21 cellular contexts compared by ENCODE assay signal in genomic region chr4:4216668-4217067, GRCh38. TPM values are rescaled to one million over a fixed set of nuclear protein-coding genes. Genes with fewer than 3 reads are reported as not detected.
A peak's percentile ranks its signal among the peaks of the same experiment; 100 is the strongest.
DNase-seq lines count a peak whose midpoint lies in the region; ATAC-seq and TF ChIP-seq lines count a peak whose summit lies in the region.
"Had no signal": no experiment of that assay in that cellular context is flagged by ENCODE, and none has a peak within 500 bp of the region (broad histone marks: within the 10 kb centered on the region; RNA-seq: fewer than 3 reads in every experiment).

No MANE protein-coding gene starts in this region.

- TF ChIP-seq POLR2A in breast epithelium (IDR thresholded peaks at IDR 0.05): no peak
- TF ChIP-seq POLR2A in esophagus muscularis mucosa (IDR thresholded peaks at IDR 0.05; ENCODE audit: low read depth): no peak

- H3K36me3 ChIP-seq in breast epithelium: no peaks in the 10 kb centered on the region
- no peaks in the 10 kb centered on the region for H3K36me3 ChIP-seq in esophagus muscularis mucosa
- H3K36me3 ChIP-seq: Peyer's patch, stomach had no signal

- no peaks in the 10 kb centered on the region for H3K27me3 Mint-ChIP-seq in MCF 10A (ENCODE audit: insufficient read depth, unreplicated experiment)

- H3K4me3 Mint-ChIP-seq in MCF 10A (ENCODE audit: unreplicated experiment): no peak overlapping the region

- H3K4me3 ChIP-seq in breast epithelium (no peak overlapping the region), esophagus muscularis mucosa (no peak overlapping the region)
- H3K4me3 ChIP-seq: Peyer's patch, stomach had no signal

- DNase-seq in MCF 10A (ENCODE audit: unreplicated experiment) (peak; percentile 69), breast epithelium (ENCODE audit: low spot score in 2 of 2) (no peak), RWPE1 (ENCODE audit: low spot score) (peak; percentile 6), esophagus muscularis mucosa (ENCODE audit: extremely low spot score) (peak; percentile 77), NOMO-1 treated with DMSO at 0.1 percent for 48 hours (lab: John Stamatoyannopoulos, UW; ENCODE audit: unreplicated experiment) (no peak), activated T-cell treated with anti-CD3 and anti-CD28 coated beads for 4 hours (no peak)
- DNase-seq: 8988T; activated CD4-positive, alpha-beta T cell treated with anti-CD3 and anti-CD28 coated beads for 48 hours; activated T-cell treated with anti-CD3 and anti-CD28 coated beads, Interleukin-2, amount 50 U/mL, for 48 hours; amniotic stem cell; Calu3; KG1; midbrain; NCI-H1930; NCI-H526 treated with DMSO at 0.1 percent for 48 hours; occipital lobe; Peyer's patch; stomach had no signal

- H3K9me3 Mint-ChIP-seq in MCF 10A (ENCODE audit: unreplicated experiment): no peaks in the 10 kb centered on the region

- H3K9me3 ChIP-seq in breast epithelium: no peaks in the 10 kb centered on the region
- H3K9me3 ChIP-seq in esophagus muscularis mucosa: no peaks in the 10 kb centered on the region
- H3K9me3 ChIP-seq: Peyer's patch, stomach had no signal

- H3K27ac Mint-ChIP-seq in MCF 10A (ENCODE audit: low read depth, unreplicated experiment): peak overlapping the region; percentile 68

- TF ChIP-seq EP300 in esophagus muscularis mucosa (IDR thresholded peaks at IDR 0.05): no peak

- ATAC-seq in HG03520 (IDR thresholded peaks at IDR 0.05; ENCODE audit: unreplicated experiment): no peak
- ATAC-seq in GM21360 (IDR thresholded peaks at IDR 0.05; ENCODE audit: unreplicated experiment): no peak

- TF ChIP-seq CTCF in MCF 10A (IDR thresholded peaks at IDR 0.05; ENCODE audit: unreplicated experiment) (no peak), breast epithelium (IDR thresholded peaks at IDR 0.05) (no peak), RWPE1 (conservative IDR thresholded peaks at IDR 0.05; ENCODE audit: low read depth) (no peak), esophagus muscularis mucosa (IDR thresholded peaks at IDR 0.05) (no peak)

- POLR2A ChIA-PET in MCF 10A (lab: Yijun Ruan, JAX) (no interaction called here), RWPE1 (lab: Yijun Ruan, JAX; ENCODE audit: low non-redundant PET) (no interaction called here)

- intact Hi-C loops in MCF 10A (cut with micrococcal nuclease): no loop called here
- intact Hi-C loops in breast epithelium (cut with DNase I; ENCODE audit: low total_unique reads): loop anchor here (5.0 kb wide), 1 partner anchor 1831 kb away; no protein-coding TSS in a partner anchor
- intact Hi-C loops in esophagus muscularis mucosa (cut with DNase I): no loop called here

- BruUV-seq in MCF 10A (replicated peaks; lab: Mats Ljungman, UMichigan): no TSS peak

- CTCF ChIA-PET in MCF 10A (lab: Yijun Ruan, JAX) (no interaction called here), RWPE1 (lab: Yijun Ruan, JAX) (no interaction called here)

- peaks cover 15% of the 10 kb centered on the region for H3K4me1 Mint-ChIP-seq in MCF 10A (ENCODE audit: insufficient read depth, unreplicated experiment)

- 89% methylated on average over 6 of the region's 6 CpGs for WGBS in esophagus muscularis mucosa

- H3K36me3 Mint-ChIP-seq in MCF 10A (ENCODE audit: insufficient read depth, unreplicated experiment): no peaks in the 10 kb centered on the region

- H3K27me3 ChIP-seq in breast epithelium (no peaks in the 10 kb centered on the region), esophagus muscularis mucosa (peaks cover 0 to 26% (median 0%) of the 10 kb centered on the region in 4 donors)
- H3K27me3 ChIP-seq: Peyer's patch had no signal

- no peak overlapping the region for H3K27ac ChIP-seq in breast epithelium
- no peak overlapping the region for H3K27ac ChIP-seq in RWPE1
- H3K27ac ChIP-seq in esophagus muscularis mucosa (replicated peaks in 1 of 4): no peak overlapping the region
- H3K27ac ChIP-seq: Peyer's patch, stomach had no signal

- no peaks in the 10 kb centered on the region for H3K4me1 ChIP-seq in breast epithelium
- no peaks in the 10 kb centered on the region for H3K4me1 ChIP-seq in esophagus muscularis mucosa
- H3K4me1 ChIP-seq: Peyer's patch, stomach had no signal

RNA-seq across cellular contexts. Expression of gene OTOP1, which starts 10.1 kb away (rescaled TPM):
- total RNA-seq in MCF 10A (2022): not detected in 2 replicates
- not detected for total RNA-seq in breast epithelium
- total RNA-seq in esophagus muscularis mucosa: not detected
- total RNA-seq: Calu3, occipital lobe, Peyer's patch, skeletal muscle tissue, stomach had no signal

RNA-seq across cellular contexts. Expression of gene TMEM128, which starts 31.4 kb away (rescaled TPM):
- total RNA-seq in MCF 10A (2022) (26.8 and 31.5 TPM in 2 replicates), breast epithelium (10 to 100 TPM; 15.2 to 33.8 (median 25.2) TPM), esophagus muscularis mucosa (10 to 100 TPM; 10.7 to 15.4 (median 14.4) TPM)

Comparison
In these comparisons a context has a peak if more than half of its experiments do, and no peak if none do; other contexts are left out.
1. DNase-seq: peak in MCF 10A (single experiment), RWPE1 (single experiment) and esophagus muscularis mucosa (single experiment); none in breast epithelium (0 of 2), NOMO-1 treated with DMSO at 0.1 percent for 48 hours (single experiment) and activated T-cell treated with anti-CD3 and anti-CD28 coated beads for 4 hours (single experiment).